ENCODE assay signal across 9 cellular contexts in genomic region chr20:20003955-20004322, GRCh38. TPM values are rescaled to one million over a fixed set of nuclear protein-coding genes. Genes with fewer than 3 reads are reported as not detected.
DNase-seq lines count a peak whose midpoint lies in the region; ATAC-seq and TF ChIP-seq lines count a peak whose summit lies in the region.
"Not testable (repeated sequence)": the region's sequence is repeated elsewhere in the genome, so short reads cannot be mapped to it uniquely, and the experiment has no call there.
"Had no signal": no experiment of that assay in that cellular context is flagged by ENCODE, and none has a peak within 500 bp of the region (broad histone marks: within the 10 kb centered on the region; RNA-seq: fewer than 3 reads in every experiment).

No MANE protein-coding gene starts in this region.

- not testable (repeated sequence) for H3K9me3 ChIP-seq in A673 (ENCODE audit: low read depth, low read length, poor library complexity, severe bottlenecking); Peyer's patch; right lobe of liver; stomach

- H3K27ac Mint-ChIP-seq in activated T-helper 17 cell treated with anti-CD3 and anti-CD28 coated beads, Interleukin-2, amount 50 U/mL, for 72 hours = not testable (repeated sequence)
- H3K27ac Mint-ChIP-seq in osteocyte (ENCODE audit: unreplicated experiment) = peak overlapping the region; percentile 65

- H3K9me3 Mint-ChIP-seq in activated T-helper 17 cell treated with anti-CD3 and anti-CD28 coated beads, Interleukin-2, amount 50 U/mL, for 72 hours; osteocyte (ENCODE audit: unreplicated experiment): not testable (repeated sequence)

- WGBS in right lobe of liver (ENCODE audit: insufficient coverage, low coverage, low lambda C conversion rate, missing lambda C conversion rate) = 52% methylated on average over 4 of the region's 6 CpGs
- WGBS in stomach, 5 donors = 74 to 88% (median 83%) methylated on average over 6 of the region's 6 CpGs

- H3K4me3 Mint-ChIP-seq in activated T-helper 17 cell treated with anti-CD3 and anti-CD28 coated beads, Interleukin-2, amount 50 U/mL, for 72 hours = peak overlapping the region; percentile 76
- H3K4me3 Mint-ChIP-seq in osteocyte (ENCODE audit: unreplicated experiment) = not testable (repeated sequence)

- H3K4me1 Mint-ChIP-seq in activated T-helper 17 cell treated with anti-CD3 and anti-CD28 coated beads, Interleukin-2, amount 50 U/mL, for 72 hours = peaks cover 13% of the 10 kb centered on the region
- peaks cover 23% of the 10 kb centered on the region for H3K4me1 Mint-ChIP-seq in osteocyte (ENCODE audit: unreplicated experiment)

- H3K36me3 ChIP-seq in A673 (ENCODE audit: insufficient read depth, low read length, poor library complexity, severe bottlenecking); right lobe of liver: not testable (repeated sequence)
- H3K36me3 ChIP-seq in Peyer's patch (peaks cover 0 to 35% (median 0%) of the 10 kb centered on the region in 3 donors), brain microvascular endothelial cell (replicated peaks) (peaks cover 24% of the 10 kb centered on the region), stomach (peaks cover 9 to 42% (median 34%) of the 10 kb centered on the region in 4 donors)

- H3K36me3 Mint-ChIP-seq in activated T-helper 17 cell treated with anti-CD3 and anti-CD28 coated beads, Interleukin-2, amount 50 U/mL, for 72 hours (ENCODE audit: low read depth) = not testable (repeated sequence)
- peaks cover 30% of the 10 kb centered on the region for H3K36me3 Mint-ChIP-seq in osteocyte (ENCODE audit: unreplicated experiment)

- H3K4me1 ChIP-seq in A673 (ENCODE audit: insufficient read depth, low read length, poor library complexity, severe bottlenecking) = peaks cover 21% of the 10 kb centered on the region
- H3K4me1 ChIP-seq in Peyer's patch = peaks cover 0 to 18% (median 0%) of the 10 kb centered on the region in 4 donors
- H3K4me1 ChIP-seq in right lobe of liver = peaks cover 0 to 32% (median 12%) of the 10 kb centered on the region in 4 donors
- H3K4me1 ChIP-seq in stomach = peaks cover 9 to 52% (median 28%) of the 10 kb centered on the region in 4 donors

- TF ChIP-seq EP300 in stomach (IDR thresholded peaks at IDR 0.05) = not testable (repeated sequence)

- not testable (repeated sequence) for DNase-seq in A673 (ENCODE audit: low spot score); Peyer's patch; brain microvascular endothelial cell; fibroblast of pulmonary artery (ENCODE audit: low read depth); right lobe of liver; osteocyte (ENCODE audit: extremely low spot score, unreplicated experiment); stomach

- not testable (repeated sequence) for TF ChIP-seq POLR2A in Peyer's patch (IDR thresholded peaks at IDR 0.05); right lobe of liver (IDR thresholded peaks at IDR 0.05); stomach (IDR thresholded peaks at IDR 0.05)

- not testable (repeated sequence) for ATAC-seq in activated T-helper 17 cell treated with anti-CD3 and anti-CD28 coated beads, Interleukin-2, amount 50 U/mL, for 72 hours (replicated peaks); right lobe of liver

- POLR2A ChIA-PET in A673 (lab: Charles Lee; ENCODE audit: low non-redundant PET) = not testable (repeated sequence)

- in situ Hi-C loops in brain microvascular endothelial cell (cut with HindIII; ENCODE audit: low pct_ligation_motif_present, low sequenced_read_pairs) = not testable (repeated sequence)

- peaks cover 51% of the 10 kb centered on the region for H3K27me3 Mint-ChIP-seq in activated T-helper 17 cell treated with anti-CD3 and anti-CD28 coated beads, Interleukin-2, amount 50 U/mL, for 72 hours
- not testable (repeated sequence) for H3K27me3 Mint-ChIP-seq in osteocyte (ENCODE audit: unreplicated experiment)

- H3K4me3 ChIP-seq in A673 (ENCODE audit: low read depth, low read length, poor library complexity, severe bottlenecking); Peyer's patch; brain microvascular endothelial cell (ENCODE audit: low read depth, low read length); right lobe of liver: not testable (repeated sequence)
- H3K4me3 ChIP-seq in fibroblast of pulmonary artery (replicated peaks; ENCODE audit: low read depth, low read length) (peak overlapping the region; percentile 26), stomach (peak overlapping the region in 2 of 4 donors; percentile 8 to 12)

- not testable (repeated sequence) for BruUV-seq in A673 (replicated peaks; lab: Mats Ljungman, UMichigan)

- intact Hi-C loops in A673 (cut with micrococcal nuclease; ENCODE audit: unreplicated experiment); right lobe of liver (cut with DNase I); stomach (cut with DNase I; ENCODE audit: low total_unique reads): not testable (repeated sequence)

- H3K27me3 ChIP-seq in A673 (replicated peaks; ENCODE audit: insufficient read depth, low read depth, low read length, poor library complexity); Peyer's patch; brain microvascular endothelial cell (replicated peaks); right lobe of liver; stomach: not testable (repeated sequence)

- not testable (repeated sequence) for TF ChIP-seq CTCF in A673 (conservative IDR thresholded peaks at IDR 0.05; ENCODE audit: low read depth, low read length); Peyer's patch (IDR thresholded peaks at IDR 0.05); brain microvascular endothelial cell (IDR thresholded peaks at IDR 0.05; ENCODE audit: low read depth, low read length, missing control alignments); fibroblast of pulmonary artery (IDR thresholded peaks at IDR 0.05; ENCODE audit: low read length, missing control alignments); right lobe of liver (IDR thresholded peaks at IDR 0.05); osteocyte (IDR thresholded peaks at IDR 0.05); stomach (IDR thresholded peaks at IDR 0.05)

- H3K27ac ChIP-seq in A673 (ENCODE audit: low read depth, low read length, poor library complexity, severe bottlenecking) = peak overlapping the region; percentile 40
- H3K27ac ChIP-seq in Peyer's patch = peak overlapping the region in 3 of 4 donors; percentile 34 to 64 (median 61)
- H3K27ac ChIP-seq in brain microvascular endothelial cell = peak overlapping the region; percentile 42
- H3K27ac ChIP-seq in right lobe of liver = peak overlapping the region in 2 of 3 donors; percentile 20 to 55
- H3K27ac ChIP-seq in stomach = peak overlapping the region; percentile 30 to 79 (median 66)

- CTCF ChIA-PET in A673 (lab: Charles Lee) = interaction anchor here (0.6 kb wide), 1 partner anchor 819 kb away, joined by 7 read pairs; no protein-coding TSS in a partner anchor

RNA-seq across cellular contexts. Expression of gene NAA20, which starts 13.2 kb away (rescaled TPM):
- total RNA-seq in A673 (2021) = 78.4 and 82.6 TPM in 2 replicates
- total RNA-seq in Peyer's patch = 10 to 100 TPM; 13.3 to 20.9 (median 15.4) TPM
- 10 to 100 TPM; 39.9 to 81.4 TPM for total RNA-seq in activated T-helper 17 cell treated with anti-CD3 and anti-CD28 coated beads, Interleukin-2, amount 50 U/mL, for 72 hours
- 10 to 100 TPM; 34.0 to 48.0 (median 41.7) TPM for total RNA-seq in right lobe of liver
- 49.6 and 50.6 TPM in 2 replicates for total RNA-seq in osteocyte
- 10 to 100 TPM in 2 of 5 donors, 1 to 10 TPM in 2, not detected in 1; 7.1 to 46.8 (median 13.8) TPM for total RNA-seq in stomach
- polyA plus RNA-seq in stomach = 100 to 1,000 TPM in 1 of 3 donors, 10 to 100 TPM in 2; 90.0 to 114 (median 97.3) TPM

RNA-seq across cellular contexts. Expression of gene CRNKL1, which starts 48.3 kb away (rescaled TPM):
- total RNA-seq in A673 (2021) (25.1 and 26.8 TPM in 2 replicates), Peyer's patch (10 to 100 TPM; 11.9 to 56.1 (median 23.9) TPM), right lobe of liver (10 to 100 TPM in 1 of 6 experiments, 1 to 10 TPM in 5; 5.5 to 13.2 (median 7.2) TPM), osteocyte (21.8 and 21.9 TPM in 2 replicates), stomach (10 to 100 TPM; 16.5 to 43.2 (median 32.9) TPM)
- 10 to 100 TPM; 16.2 to 18.4 TPM for total RNA-seq in activated T-helper 17 cell treated with anti-CD3 and anti-CD28 coated beads, Interleukin-2, amount 50 U/mL, for 72 hours
- 10 to 100 TPM in 1 of 3 donors, 1 to 10 TPM in 2; 7.3 to 17.3 (median 9.9) TPM for polyA plus RNA-seq in stomach

RNA-seq across cellular contexts. Expression of gene CFAP61, which starts 48.4 kb away (rescaled TPM):
- total RNA-seq in A673 (2021) (not detected in 2 replicates), Peyer's patch (not detected), right lobe of liver (not detected), osteocyte (not detected in 2 replicates), stomach (not detected)
- not detected for total RNA-seq in activated T-helper 17 cell treated with anti-CD3 and anti-CD28 coated beads, Interleukin-2, amount 50 U/mL, for 72 hours
- not detected for polyA plus RNA-seq in stomach
- total RNA-seq: cardiac muscle cell had no signal
